10 cellular contexts compared by ENCODE assay signal in genomic region chr15:96340348-96340610, GRCh38. TPM values are rescaled to one million over a fixed set of nuclear protein-coding genes. Genes with fewer than 3 reads are reported as not detected.
A peak's percentile ranks its signal among the peaks of the same experiment; 100 is the strongest.
DNase-seq lines count a peak whose midpoint lies in the region; TF ChIP-seq lines count a peak whose summit lies in the region.
"Had no signal": no experiment of that assay in that cellular context is flagged by ENCODE, and none has a peak within 500 bp of the region (broad histone marks: within the 10 kb centered on the region; RNA-seq: fewer than 3 reads in every experiment).

No MANE protein-coding gene starts in this region.

- H3K4me1 Mint-ChIP-seq in HFFc6 (ENCODE audit: low read depth) = peaks cover 76% of the 10 kb centered on the region

- in situ Hi-C loops in astrocyte of the cerebellum (cut with HindIII; ENCODE audit: low sequenced_read_pairs) = loop anchor here (25.0 kb wide), 2 partner anchors 897 to 1678 kb away; no protein-coding TSS in a partner anchor

- H3K27me3 Mint-ChIP-seq in HFFc6 (ENCODE audit: insufficient read depth) = peaks cover 13% of the 10 kb centered on the region

- no peak overlapping the region for H3K9ac ChIP-seq in iPS-20b (ENCODE audit: low read depth, low read length)

- peak overlapping the region; percentile 94 for H3K4me3 Mint-ChIP-seq in HFFc6
- H3K4me3 Mint-ChIP-seq: dendritic cell treated with granulocyte-macrophage colony-stimulating factor and Interleukin-4, amounts not matched to agents 40 ng/mL and 50 ng/mL, for 4 days had no signal

- no peaks in the 10 kb centered on the region for H3K9me3 Mint-ChIP-seq in HFFc6
- H3K9me3 Mint-ChIP-seq: dendritic cell treated with granulocyte-macrophage colony-stimulating factor and Interleukin-4, amounts not matched to agents 40 ng/mL and 50 ng/mL, for 4 days had no signal

- H3K36me3 Mint-ChIP-seq in HFFc6 (ENCODE audit: low read depth) = peaks cover 91% of the 10 kb centered on the region

- H3K4me1 ChIP-seq in iPS-20b (ENCODE audit: insufficient read depth, low read length) (peaks cover 37% of the 10 kb centered on the region), spleen (peaks cover 0 to 29% (median 7%) of the 10 kb centered on the region in 6 donors)

- H3K27me3 ChIP-seq in iPS-20b (ENCODE audit: insufficient read depth, low read length) (peaks cover 97% of the 10 kb centered on the region), spleen (replicated peaks in 1 of 7) (peaks cover 0 to 100% (median 45%) of the 10 kb centered on the region in 7 donors)

- H3K36me3 ChIP-seq in iPS-20b (ENCODE audit: insufficient read depth, low read depth, low read length) (no peaks in the 10 kb centered on the region), spleen (peaks cover 0 to 27% (median 3%) of the 10 kb centered on the region in 6 donors)

- peak overlapping the region; percentile 95 for H3K4me3 ChIP-seq in astrocyte of the cerebellum (ENCODE audit: low read depth, low read length)
- H3K4me3 ChIP-seq in iPS-20b (ENCODE audit: low read length) = peak overlapping the region; percentile 56
- peak overlapping the region; percentile 21 to 80 (median 56) for H3K4me3 ChIP-seq in spleen

- DNase-seq in HFFc6 = no peak
- DNase-seq in astrocyte of the cerebellum (ENCODE audit: low read depth) = no peak
- no peak for DNase-seq in spleen
- no peak for DNase-seq in foreskin melanocyte
- no peak for DNase-seq in NCI-H2029 treated with DMSO at 0.1 percent for 48 hours (lab: John Stamatoyannopoulos, UW)
- DNase-seq in RKO (ENCODE audit: low spot score) = no peak
- no peak for DNase-seq in NCI-H2107 treated with DMSO at 0.1 percent for 48 hours (lab: John Stamatoyannopoulos, UW; ENCODE audit: unreplicated experiment)
- DNase-seq: NCI-H187 treated with DMSO at 0.1 percent for 48 hours had no signal

- intact Hi-C loops in spleen (cut with DNase I; ENCODE audit: low total_unique reads) = loop anchor here (5.0 kb wide), 1 partner anchor 1078 kb away; no protein-coding TSS in a partner anchor

- no peak for TF ChIP-seq POLR2A in spleen (IDR thresholded peaks at IDR 0.05)

- peak overlapping the region; percentile 95 for H3K27ac Mint-ChIP-seq in HFFc6
- H3K27ac Mint-ChIP-seq: dendritic cell treated with granulocyte-macrophage colony-stimulating factor and Interleukin-4, amounts not matched to agents 40 ng/mL and 50 ng/mL, for 4 days had no signal

- H3K9me3 ChIP-seq in iPS-20b (ENCODE audit: insufficient read depth, low read depth, low read length) (no peaks in the 10 kb centered on the region; the same call in 1 of the 2 replicates), spleen (peaks cover 0 to 2% (median 0%) of the 10 kb centered on the region in 8 donors)

- no peak overlapping the region for H3K27ac ChIP-seq in iPS-20b (ENCODE audit: low read length)
- H3K27ac ChIP-seq in spleen = peak overlapping the region; percentile 75 to 93 (median 90)

- WGBS in spleen, 5 donors = 4 to 8% (median 7%) methylated on average over 11 of the region's 11 CpGs

- TF ChIP-seq CTCF in HFFc6 (IDR thresholded peaks at IDR 0.05) (no peak), astrocyte of the cerebellum (IDR thresholded peaks at IDR 0.05; ENCODE audit: low read depth, low read length, missing control alignments) (no peak), spleen (IDR thresholded peaks at IDR 0.05 in 8 of 11, conservative IDR thresholded peaks at IDR 0.05 in 3 of 11) (no peak)

RNA-seq across cellular contexts. Expression of gene NR2F2, which starts 9.8 kb away (rescaled TPM):
- 100 to 1,000 TPM; 120 to 168 (median 142) TPM for total RNA-seq in HFFc6 (2021; fragmentation: NEBNext Ultra II Directional; extraction: Animal tissue kit (Norgen Biotek cat#: 25700))
- total RNA-seq in spleen = 100 to 1,000 TPM in 6 of 7 donors, 10 to 100 TPM in 1; 87.1 to 256 (median 121) TPM
- polyA plus RNA-seq in spleen = 10 to 100 TPM; 18.6 to 39.4 (median 23.7) TPM
